ENCODE assay signal across 4 cellular contexts in the genomic region with DNA sequence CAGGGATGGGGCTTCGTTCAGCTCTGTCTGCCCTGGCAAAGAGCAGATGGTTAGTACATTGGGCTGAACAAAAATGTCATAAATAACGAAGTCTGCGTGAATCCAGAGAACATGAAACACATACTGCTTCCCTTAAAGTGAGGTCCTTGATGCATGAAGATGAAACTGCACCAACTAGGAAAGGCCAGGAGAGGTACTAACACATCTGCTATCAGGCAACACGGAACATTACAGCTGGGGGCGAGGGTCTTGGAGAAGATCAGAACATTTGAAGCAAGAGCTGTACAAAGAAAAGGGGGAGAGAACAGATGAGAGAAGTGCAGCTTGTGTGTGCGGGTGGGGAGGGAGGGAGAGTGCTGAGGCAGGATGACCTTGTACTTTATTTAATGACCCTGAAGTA. TPM values are rescaled to one million over a fixed set of nuclear protein-coding genes. Genes with fewer than 3 reads are reported as not detected.
"Had no signal": no experiment of that assay in that cellular context is flagged by ENCODE, and none has a peak within 500 bp of the region (broad histone marks: within the 10 kb centered on the region; RNA-seq: fewer than 3 reads in every experiment).

No MANE protein-coding gene starts in this region.

RNA-seq across cellular contexts. Expression of a gene that starts 3.5 kb away (rescaled TPM):
- total RNA-seq: ascending aorta, bronchial epithelial cell, cardiac muscle cell, WTC11 had no signal

RNA-seq across cellular contexts. Expression of a gene that starts 10.8 kb away (rescaled TPM):
- total RNA-seq: ascending aorta, bronchial epithelial cell, cardiac muscle cell, WTC11 had no signal

RNA-seq across cellular contexts. Expression of a gene that starts 30.9 kb away (rescaled TPM):
- total RNA-seq: ascending aorta had no signal

RNA-seq across cellular contexts. Expression of a gene that starts 57.0 kb away (rescaled TPM):
- total RNA-seq: ascending aorta, bronchial epithelial cell, cardiac muscle cell had no signal
- polyA plus RNA-seq: cardiac muscle cell had no signal
